8 cellular contexts compared by ENCODE assay signal in genomic region chr7:150876817-150877526, GRCh38. TPM values are rescaled to one million over a fixed set of nuclear protein-coding genes. Genes with fewer than 3 reads are reported as not detected.
DNase-seq lines count a peak whose midpoint lies in the region; ATAC-seq and TF ChIP-seq lines count a peak whose summit lies in the region.

No MANE protein-coding gene starts in this region.

- no peak for ATAC-seq in HG03457 (IDR thresholded peaks at IDR 0.05; ENCODE audit: unreplicated experiment)
- no peak for ATAC-seq in GM18870 (IDR thresholded peaks at IDR 0.05; ENCODE audit: unreplicated experiment)

- DNase-seq in GM03348 (ENCODE audit: low spot score) (peak; percentile 65), NB4 (ENCODE audit: low read depth) (peak; percentile 86), SK-MEL-5 (ENCODE audit: low read depth, low spot score) (peak; percentile 100), astrocyte of the cerebellum (ENCODE audit: low read depth) (peak; percentile 60), hippocampal formation (lab: John Stamatoyannopoulos, UW) (peak; percentile 36 to 69), skeletal muscle cell (ENCODE audit: low read depth) (peak; percentile 88)

- TF ChIP-seq CTCF in NB4 (IDR thresholded peaks at IDR 0.05; ENCODE audit: low read depth, low read length) (peak; percentile 68), astrocyte of the cerebellum (IDR thresholded peaks at IDR 0.05; ENCODE audit: low read depth, low read length, missing control alignments) (peak; percentile 49)

- no peak overlapping the region for H3K4me3 ChIP-seq in NB4 (ENCODE audit: low read depth, low read length)
- H3K4me3 ChIP-seq in astrocyte of the cerebellum (ENCODE audit: low read depth, low read length): no peak overlapping the region
- H3K4me3 ChIP-seq in skeletal muscle cell (ENCODE audit: low read depth, low read length): no peak overlapping the region

- in situ Hi-C loops in SK-MEL-5 (cut with HindIII; ENCODE audit: low pct_unique_long_range_greater_than_20kb, low sequenced_read_pairs) (no loop called here), astrocyte of the cerebellum (cut with HindIII; ENCODE audit: low sequenced_read_pairs) (no loop called here)

- no peak for TF ChIP-seq POLR2A in NB4 (IDR thresholded peaks at IDR 0.05; ENCODE audit: extremely low read depth, insufficient read length)

RNA-seq across cellular contexts. Expression of gene AOC1, which starts 24.7 kb away (rescaled TPM):
- total RNA-seq in SK-MEL-5 (2014; rRNA removed; shearing (Covaris generic)): 0.05 and 0.21 TPM in 2 replicates
- 0.24 and 1.5 TPM in 2 replicates for polyA plus RNA-seq in SK-MEL-5 (2015; cell fraction: cytosol; rRNA removed)
- not detected in 2 replicates for polyA plus RNA-seq in SK-MEL-5 (2015; cell fraction: nucleus; rRNA removed)
